In the genomic region with DNA sequence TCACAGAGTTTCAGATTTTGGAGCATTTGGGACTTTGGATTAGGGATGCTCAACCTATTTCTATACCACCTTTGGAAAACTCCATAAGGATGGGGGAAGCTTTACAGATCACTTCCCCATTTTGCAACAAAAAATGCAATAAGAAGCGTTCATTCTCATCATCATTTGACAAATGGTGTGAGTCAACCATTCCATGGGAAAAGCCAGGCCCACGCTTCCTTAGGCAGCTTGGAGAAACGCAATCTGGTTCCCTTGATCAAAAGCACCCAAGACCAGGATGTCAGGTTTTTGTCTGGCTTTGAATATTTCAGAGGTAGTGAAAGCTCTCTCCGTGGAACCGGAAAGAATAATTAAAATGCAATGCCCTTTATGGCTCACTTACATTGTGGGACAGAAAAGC, we compare ENCODE assay signal across 10 cellular contexts.
"Had no signal": no experiment of that assay in that cellular context is flagged by ENCODE, and none has a peak within 500 bp of the region (broad histone marks: within the 10 kb centered on the region; RNA-seq: fewer than 3 reads in every experiment).

No MANE protein-coding gene starts in this region.

- H3K27ac ChIP-seq: HL-60, KMS-11 had no signal

- H3K4me3 ChIP-seq: GM23338 had no signal

- H3K9me3 Mint-ChIP-seq: GM23338, H9 had no signal

- DNase-seq: H9, HCEC 1CT, IMR-90, KBM-7 had no signal

- H3K27ac Mint-ChIP-seq: GM23338, H9 had no signal

- ATAC-seq: GM23338 had no signal

- H3K4me3 Mint-ChIP-seq: GM23338, H9 had no signal

- FAIRE-seq: H1, H54, HTR-8/SVneo had no signal
